15 cellular contexts compared by ENCODE assay signal in the genomic region with DNA sequence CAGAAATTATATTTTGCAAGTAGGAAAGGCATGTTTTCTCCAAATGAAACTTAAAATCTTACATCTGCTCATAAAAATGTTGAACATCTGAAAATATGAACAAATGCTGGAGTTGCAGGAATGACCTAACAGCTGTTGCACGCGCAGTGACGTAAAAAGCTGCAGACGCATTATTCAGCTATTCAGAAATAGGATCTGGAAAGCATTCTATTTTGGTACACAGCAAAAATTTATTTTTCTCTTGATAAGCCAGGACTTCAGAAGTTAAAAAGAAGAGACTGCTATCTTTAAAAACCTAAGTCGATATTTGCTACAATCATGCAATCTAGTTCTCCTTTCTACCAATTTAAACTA. TPM values are rescaled to one million over a fixed set of nuclear protein-coding genes. Genes with fewer than 3 reads are reported as not detected.
DNase-seq lines count a peak whose midpoint lies in the region; ATAC-seq, FAIRE-seq and TF ChIP-seq lines count a peak whose summit lies in the region.
"Had no signal": no experiment of that assay in that cellular context is flagged by ENCODE, and none has a peak within 500 bp of the region (broad histone marks: within the 10 kb centered on the region; RNA-seq: fewer than 3 reads in every experiment).

No MANE protein-coding gene starts in this region.

- intact Hi-C loops in pancreas (cut with DNase I): no loop called here

- H3K27ac ChIP-seq in cingulate gyrus (ENCODE audit: low read depth, low read length): peak overlapping the region; percentile 0
- H3K27ac ChIP-seq in hepatocyte: peak overlapping the region; percentile 27
- peak overlapping the region in 1 of 4 donors; percentile 17 for H3K27ac ChIP-seq in pancreas

- H3K4me2 ChIP-seq in hepatocyte (peak overlapping the region; percentile 59), skeletal muscle satellite cell (ENCODE audit: low read length) (peak overlapping the region; percentile 84)

- H2AFZ ChIP-seq in hepatocyte: no peak overlapping the region

- no peaks in the 10 kb centered on the region for H3K79me2 ChIP-seq in hepatocyte

- no peaks in the 10 kb centered on the region for H4K20me1 ChIP-seq in hepatocyte (ENCODE audit: insufficient read depth, poor library complexity, severe bottlenecking)

- peak overlapping the region; percentile 28 for H3K4me3 ChIP-seq in BJ (ENCODE audit: low read depth, low read length)
- no peak overlapping the region for H3K4me3 ChIP-seq in hepatocyte
- H3K4me3 ChIP-seq in skeletal muscle satellite cell (ENCODE audit: low read length): peak overlapping the region; percentile 65
- H3K4me3 ChIP-seq in pancreas: no peak overlapping the region
- H3K4me3 ChIP-seq: skin epidermis had no signal

- CTCF ChIA-PET in BJ (lab: Yijun Ruan, JAX): interaction anchor here (0.8 to 1.2 kb wide), 3 partner anchors 9 to 35 kb away, joined by 3 read pairs; no protein-coding TSS in a partner anchor

- H3K27me3 ChIP-seq in BJ (ENCODE audit: control insufficient read depth, insufficient read depth, low read length) (no peaks in the 10 kb centered on the region), hepatocyte (no peaks in the 10 kb centered on the region), skeletal muscle satellite cell (ENCODE audit: control insufficient read depth, insufficient read depth, low read length) (no peaks in the 10 kb centered on the region), pancreas (no peaks in the 10 kb centered on the region)

- H3K36me3 ChIP-seq in BJ (ENCODE audit: control insufficient read depth, insufficient read depth, low read length) (no peaks in the 10 kb centered on the region), hepatocyte (replicated peaks; ENCODE audit: insufficient read depth, low read depth) (no peaks in the 10 kb centered on the region), skeletal muscle satellite cell (ENCODE audit: insufficient read depth, low read length) (no peaks in the 10 kb centered on the region), pancreas (no peaks in the 10 kb centered on the region)

- ATAC-seq in GM18517 (IDR thresholded peaks at IDR 0.05; ENCODE audit: unreplicated experiment) (no peak), HG02840 (IDR thresholded peaks at IDR 0.05; ENCODE audit: low FRiP score, unreplicated experiment) (no peak), pancreas (no peak)
- ATAC-seq: Panc1 had no signal

- DNase-seq in BJ (ENCODE audit: low read depth): peak; percentile 41
- DNase-seq in hepatocyte (ENCODE audit: low spot score): no peak
- no peak for DNase-seq in pancreas
- no peak for DNase-seq in GM12891 (ENCODE audit: insufficient read length, low spot score)
- DNase-seq: activated CD4-positive, alpha-beta memory T cell treated with anti-CD3 and anti-CD28 coated beads for 36 hours; activated gamma-delta T cell treated with Interleukin-2 at 50 U/mL for 16 hours; hippocampal formation; NCI-H1105 had no signal

- no peaks in the 10 kb centered on the region for H3K9me2 ChIP-seq in hepatocyte (replicated peaks; ENCODE audit: insufficient read depth)

- 87% methylated on average over 5 of the region's 5 CpGs for WGBS in hepatocyte (ENCODE audit: low lambda C conversion rate, missing lambda C conversion rate)
- WGBS in pancreas, 2 donors: 89 to 90% methylated on average over 5 of the region's 5 CpGs

- TF ChIP-seq CTCF in BJ (IDR thresholded peaks at IDR 0.05; ENCODE audit: insufficient read depth, low read depth, low read length) (no peak), hepatocyte (IDR thresholded peaks at IDR 0.05; ENCODE audit: poor library complexity) (no peak), pancreas (IDR thresholded peaks at IDR 0.05) (no peak)

- FAIRE-seq in pancreas (lab: Jason Lieb, UNC) (no peak), GM12891 (lab: Jason Lieb, UNC) (no peak)
- FAIRE-seq: colon had no signal

- peak overlapping the region; percentile 91 for H3K9ac ChIP-seq in skeletal muscle satellite cell (ENCODE audit: low read depth, low read length)

- POLR2A ChIA-PET in BJ (lab: Charles Lee): interaction anchor here (0.6 kb wide), 1 partner anchor 38 kb away, joined by 3 read pairs; no protein-coding TSS in a partner anchor

- H3K4me1 ChIP-seq in hepatocyte (ENCODE audit: insufficient read depth) (no peaks in the 10 kb centered on the region), skeletal muscle satellite cell (ENCODE audit: control insufficient read depth, insufficient read depth, low read length) (peaks cover 38% of the 10 kb centered on the region), pancreas (no peaks in the 10 kb centered on the region)

- peaks cover 4% of the 10 kb centered on the region for H3K9me3 ChIP-seq in hepatocyte (ENCODE audit: low read depth)
- peaks cover 3% of the 10 kb centered on the region for H3K9me3 ChIP-seq in skeletal muscle satellite cell (replicated peaks; ENCODE audit: low read length)
- H3K9me3 ChIP-seq in pancreas: no peaks in the 10 kb centered on the region

- no peak for TF ChIP-seq POLR2A in GM12891 (IDR thresholded peaks at IDR 0.05; ENCODE audit: low read depth, low read length)

TF ChIP-seq in GM12891, 5 proteins besides CTCF, POLR2A, EP300 and RAD21:
- TF ChIP-seq TAF1 (IDR thresholded peaks at IDR 0.05; ENCODE audit: low read depth, low read length) (no peak), SPI1 (IDR thresholded peaks at IDR 0.05; ENCODE audit: low read depth, low read length) (no peak), POU2F2 (IDR thresholded peaks at IDR 0.05; ENCODE audit: low read depth, low read length) (no peak), PAX5 (IDR thresholded peaks at IDR 0.05; ENCODE audit: insufficient read depth, low read length, severe bottlenecking) (no peak), POLR2AphosphoS5 (IDR thresholded peaks at IDR 0.05; ENCODE audit: low read depth, low read length) (no peak)

RNA-seq across cellular contexts. Expression of a gene that starts 36.9 kb away (rescaled TPM):
- polyA plus RNA-seq in BJ (2011; rRNA removed) (18.0 and 21.2 TPM in 2 replicates), hepatocyte (5.4 and 8.8 TPM in 2 replicates), pancreas (1 to 10 TPM; 7.8 to 9.7 TPM)
- 77.1 and 91.6 TPM in 2 replicates for polyA minus RNA-seq in BJ (2011; rRNA and poly(A)+ RNA removed)
- total RNA-seq in hepatocyte (7.9 and 13.5 TPM in 2 replicates), pancreas (10 to 100 TPM; 16.0 to 29.4 (median 19.9) TPM)
- 19.5 and 35.4 TPM in 2 replicates for total RNA-seq in skeletal muscle satellite cell (2012; rRNA removed)
- 2.6 TPM for polyA plus RNA-seq in GM12891 (2012; ENCODE audit: low read depth, missing spikeins)

Comparison
In these comparisons a context has a peak if more than half of its experiments do, and no peak if none do; other contexts are left out.
1. H3K4me3 ChIP-seq: peak in BJ (single experiment) and skeletal muscle satellite cell (single experiment); none in hepatocyte (single experiment) and pancreas (0 of 4).